ENCODE assay signal across 1 cellular context in genomic region chr16:72291121-72291520, GRCh38.
A peak's percentile ranks its signal among the peaks of the same experiment; 100 is the strongest.
TF ChIP-seq lines count a peak whose summit lies in the region.

No MANE protein-coding gene starts in this region.

TF ChIP-seq in HCT116, 20 proteins besides CTCF, POLR2A, EP300 and RAD21:
- TF ChIP-seq JUND (IDR thresholded peaks at IDR 0.05) (no peak), TCF7L2 (IDR thresholded peaks at IDR 0.05; ENCODE audit: borderline replicate concordance, extremely low read depth, insufficient read depth, insufficient read length) (peak; percentile 38), YY1 (IDR thresholded peaks at IDR 0.05; ENCODE audit: extremely low read depth, insufficient replicate concordance, low read depth, low read length) (no peak)
